Comparison of ENCODE assay signal across 9 cellular contexts in the genomic region with DNA sequence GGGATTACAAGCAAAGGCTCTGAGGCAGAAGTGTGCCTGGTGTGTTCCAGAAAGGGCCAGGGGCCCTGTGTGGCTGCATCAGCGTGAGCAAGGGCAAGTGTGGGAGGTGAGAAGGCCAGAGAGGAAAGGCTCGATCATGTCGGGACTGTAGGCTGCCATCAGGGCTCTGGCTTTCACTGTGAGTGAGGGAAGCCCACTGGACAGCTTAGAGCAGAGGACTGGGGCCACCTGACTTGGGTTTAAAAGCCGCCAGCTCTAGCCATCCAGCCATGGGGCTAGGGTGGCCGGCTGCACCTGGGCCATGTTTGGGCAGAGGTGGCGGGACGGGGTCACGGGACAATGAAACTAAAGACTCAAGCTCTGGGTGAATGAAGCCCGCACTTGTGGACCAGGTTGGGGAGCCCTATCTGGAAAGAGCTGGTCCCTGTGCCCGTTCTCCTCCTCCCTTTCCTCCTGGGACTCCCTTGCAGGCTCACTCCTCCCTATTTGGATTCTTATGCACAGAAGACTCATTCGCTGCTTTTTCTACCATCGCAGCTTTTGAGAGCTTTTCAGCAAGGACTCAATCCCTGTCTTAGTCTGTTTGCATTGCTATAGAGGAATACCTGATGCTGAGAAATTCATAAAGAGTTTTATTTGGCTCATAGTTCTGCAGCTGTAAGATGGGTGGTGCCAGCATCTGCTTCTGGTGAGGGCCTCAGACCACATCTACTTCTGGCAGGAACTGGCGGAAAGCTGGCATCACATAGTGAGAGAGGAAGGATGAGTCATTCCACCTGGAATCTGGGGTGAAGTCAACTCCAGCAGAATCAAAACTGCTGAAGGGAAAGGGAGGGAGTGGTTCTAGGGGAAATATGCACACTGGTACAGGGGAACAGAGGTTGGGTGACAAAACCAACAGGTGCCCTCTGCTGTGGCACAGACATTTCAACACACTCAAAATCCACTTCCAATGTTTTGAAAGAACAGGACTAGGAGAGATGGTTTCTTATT. TPM values are rescaled to one million over a fixed set of nuclear protein-coding genes. Genes with fewer than 3 reads are reported as not detected.
DNase-seq lines count a peak whose midpoint lies in the region; ATAC-seq and TF ChIP-seq lines count a peak whose summit lies in the region.
"Had no signal": no experiment of that assay in that cellular context is flagged by ENCODE, and none has a peak within 500 bp of the region (broad histone marks: within the 10 kb centered on the region; RNA-seq: fewer than 3 reads in every experiment).

No MANE protein-coding gene starts in this region.

- peak; percentile 53 for DNase-seq in cardiac septum (ENCODE audit: low spot score)
- DNase-seq in left ventricle myocardium inferior = no peak
- DNase-seq in epithelial cell of prostate (ENCODE audit: low read depth, low spot score) = no peak
- DNase-seq in upper lobe of right lung = no peak
- no peak for DNase-seq in stimulated activated effector memory CD8-positive, alpha-beta T cell treated with anti-CD3 and anti-CD28 coated beads, Interleukin-12 subunit alpha, Interleukin-12 subunit beta, amount 100 ng/mL, for 72 hours (ENCODE audit: low spot score in 2 of 2)
- no peak for DNase-seq in stimulated activated CD4-positive, alpha-beta T cell treated with anti-CD3 and anti-CD28 coated beads, Interleukin-4, amount 100 ng/mL, for 24 hours
- DNase-seq: activated naive CD8-positive, alpha-beta T cell treated with anti-CD3 and anti-CD28 coated beads, Interleukin-2, amount 10 ng/mL, durations not matched to agents 7 days and 5 days; stimulated activated CD4-positive, alpha-beta T cell treated with anti-CD3 and anti-CD28 coated beads, Interleukin-1b, Interleukin-23, amount 100 ng/mL, for 48 hours had no signal

- H3K9me3 ChIP-seq in left ventricle myocardium inferior (replicated peaks) = no peaks in the 10 kb centered on the region
- H3K9me3 ChIP-seq in upper lobe of right lung = no peaks in the 10 kb centered on the region

- no peaks in the 10 kb centered on the region for H3K9me3 Mint-ChIP-seq in stimulated activated effector memory CD8-positive, alpha-beta T cell treated with anti-CD3 and anti-CD28 coated beads, Interleukin-12 subunit alpha, Interleukin-12 subunit beta, amount 100 ng/mL, for 72 hours
- H3K9me3 Mint-ChIP-seq: activated naive CD8-positive, alpha-beta T cell treated with anti-CD3 and anti-CD28 coated beads, Interleukin-2, amount 10 ng/mL, durations not matched to agents 7 days and 5 days had no signal

- H3K4me1 ChIP-seq in left ventricle myocardium inferior (no peaks in the 10 kb centered on the region), upper lobe of right lung (no peaks in the 10 kb centered on the region)

- intact Hi-C loops in cardiac septum (cut with DNase I) (no loop called here), left ventricle myocardium inferior (cut with micrococcal nuclease) (no loop called here), upper lobe of right lung (cut with DNase I) (no loop called here)

- H3K27me3 ChIP-seq in left ventricle myocardium inferior (ENCODE audit: low read depth) = no peaks in the 10 kb centered on the region
- no peaks in the 10 kb centered on the region for H3K27me3 ChIP-seq in upper lobe of right lung

- H3K4me3 Mint-ChIP-seq in stimulated activated effector memory CD8-positive, alpha-beta T cell treated with anti-CD3 and anti-CD28 coated beads, Interleukin-12 subunit alpha, Interleukin-12 subunit beta, amount 100 ng/mL, for 72 hours = no peak overlapping the region
- H3K4me3 Mint-ChIP-seq: activated naive CD8-positive, alpha-beta T cell treated with anti-CD3 and anti-CD28 coated beads, Interleukin-2, amount 10 ng/mL, durations not matched to agents 7 days and 5 days had no signal

- H3K36me3 Mint-ChIP-seq in stimulated activated effector memory CD8-positive, alpha-beta T cell treated with anti-CD3 and anti-CD28 coated beads, Interleukin-12 subunit alpha, Interleukin-12 subunit beta, amount 100 ng/mL, for 72 hours = no peaks in the 10 kb centered on the region
- H3K36me3 Mint-ChIP-seq: activated naive CD8-positive, alpha-beta T cell treated with anti-CD3 and anti-CD28 coated beads, Interleukin-2, amount 10 ng/mL, durations not matched to agents 7 days and 5 days had no signal

- ATAC-seq in upper lobe of right lung = peak; percentile 83
- ATAC-seq in stimulated activated effector memory CD8-positive, alpha-beta T cell treated with anti-CD3 and anti-CD28 coated beads, Interleukin-12 subunit alpha, Interleukin-12 subunit beta, amount 100 ng/mL, for 72 hours = no peak

- TF ChIP-seq CTCF in left ventricle myocardium inferior (IDR thresholded peaks at IDR 0.05; ENCODE audit: borderline replicate concordance) (no peak), upper lobe of right lung (IDR thresholded peaks at IDR 0.05) (no peak)

- no peak overlapping the region for H3K27ac ChIP-seq in left ventricle myocardium inferior (replicated peaks)
- H3K27ac ChIP-seq in epithelial cell of prostate = peak overlapping the region; percentile 41
- H3K27ac ChIP-seq in upper lobe of right lung = no peak overlapping the region

- no peak overlapping the region for H3K27ac Mint-ChIP-seq in stimulated activated effector memory CD8-positive, alpha-beta T cell treated with anti-CD3 and anti-CD28 coated beads, Interleukin-12 subunit alpha, Interleukin-12 subunit beta, amount 100 ng/mL, for 72 hours
- H3K27ac Mint-ChIP-seq: activated naive CD8-positive, alpha-beta T cell treated with anti-CD3 and anti-CD28 coated beads, Interleukin-2, amount 10 ng/mL, durations not matched to agents 7 days and 5 days had no signal

- H3K4me3 ChIP-seq in left ventricle myocardium inferior = no peak overlapping the region
- no peak overlapping the region for H3K4me3 ChIP-seq in upper lobe of right lung

- H3K36me3 ChIP-seq in left ventricle myocardium inferior = no peaks in the 10 kb centered on the region
- no peaks in the 10 kb centered on the region for H3K36me3 ChIP-seq in upper lobe of right lung

- peaks cover 20% of the 10 kb centered on the region for H3K4me1 Mint-ChIP-seq in stimulated activated effector memory CD8-positive, alpha-beta T cell treated with anti-CD3 and anti-CD28 coated beads, Interleukin-12 subunit alpha, Interleukin-12 subunit beta, amount 100 ng/mL, for 72 hours

RNA-seq across cellular contexts. Expression of gene CTAG1B, which starts 15.3 kb away (rescaled TPM):
- not detected for total RNA-seq in cardiac septum
- not detected for total RNA-seq in left ventricle myocardium inferior
- not detected for total RNA-seq in upper lobe of right lung
- total RNA-seq: activated naive CD8-positive, alpha-beta T cell treated with anti-CD3 and anti-CD28 coated beads, Interleukin-2, amount 10 ng/mL, durations not matched to agents 7 days and 5 days; T-helper 1 cell treated with Interleukin-12 subunit alpha and Interleukin-12 subunit beta and Interleukin-4 antibody, amounts not matched to agents 30 ng/mL and 1 ng/mL, for 36 hours had no signal

RNA-seq across cellular contexts. Expression of gene CTAG1A, which starts 18.8 kb away (rescaled TPM):
- total RNA-seq in cardiac septum (not detected), left ventricle myocardium inferior (not detected), upper lobe of right lung (not detected)
- total RNA-seq: activated naive CD8-positive, alpha-beta T cell treated with anti-CD3 and anti-CD28 coated beads, Interleukin-2, amount 10 ng/mL, durations not matched to agents 7 days and 5 days; T-helper 1 cell treated with Interleukin-12 subunit alpha and Interleukin-12 subunit beta and Interleukin-4 antibody, amounts not matched to agents 30 ng/mL and 1 ng/mL, for 36 hours had no signal

RNA-seq across cellular contexts. Expression of gene CTAG2, which starts 49.6 kb away (rescaled TPM):
- total RNA-seq in cardiac septum (not detected), left ventricle myocardium inferior (not detected), upper lobe of right lung (not detected)
- total RNA-seq: T-helper 1 cell treated with Interleukin-12 subunit alpha and Interleukin-12 subunit beta and Interleukin-4 antibody, amounts not matched to agents 30 ng/mL and 1 ng/mL, for 36 hours had no signal

RNA-seq across cellular contexts. Expression of gene IKBKG, which starts 56.3 kb away (rescaled TPM):
- total RNA-seq in cardiac septum = 18.9 TPM
- 14.8 TPM for total RNA-seq in left ventricle myocardium inferior
- 33.4 TPM for total RNA-seq in upper lobe of right lung

RNA-seq across cellular contexts. Expression of gene G6PD, which starts 57.1 kb away (rescaled TPM):
- total RNA-seq in cardiac septum = 14.6 TPM
- total RNA-seq in left ventricle myocardium inferior = 10.9 TPM
- total RNA-seq in upper lobe of right lung = 84.9 TPM
